In genomic region chr1:39510570-39511186, GRCh38 we compare ENCODE assay signal across 9 cellular contexts. TPM values are rescaled to one million over a fixed set of nuclear protein-coding genes. Genes with fewer than 3 reads are reported as not detected.
"Had no signal": no experiment of that assay in that cellular context is flagged by ENCODE, and none has a peak within 500 bp of the region (broad histone marks: within the 10 kb centered on the region; RNA-seq: fewer than 3 reads in every experiment).

No MANE protein-coding gene starts in this region.

RNA-seq across cellular contexts. Expression of gene BMP8A, which starts 19.2 kb away (rescaled TPM):
- total RNA-seq: activated CD4-positive, alpha-beta memory T cell treated with anti-CD3 and anti-CD28 coated beads for 36 hours; activated CD4-positive, alpha-beta T cell treated with anti-CD3 and anti-CD28 coated beads, Interleukin-2, amount 10 ng/mL, durations not matched to agents 24 days and 14 days; activated CD8-positive, alpha-beta memory T cell treated with anti-CD3 and anti-CD28 coated beads, Interleukin-2, amount 10 ng/mL, durations not matched to agents 7 days and 5 days; activated naive CD4-positive, alpha-beta T cell treated with anti-CD3 and anti-CD28 coated beads for 36 hours; activated T-helper 1 cell treated with anti-CD3 and anti-CD28 coated beads, Interleukin-12 subunit alpha, Interleukin-12 subunit beta, Interleukin-2, Interleukin-4 antibody, amounts not matched to agents 30 ng/mL and 10 ng/mL and 1 ng/mL, durations not matched to agents 14 hours and 24 hours and 36 hours; ascending aorta; epithelial cell of proximal tubule; esophagus mucosa; T-helper 1 cell treated with Interleukin-12 subunit alpha and Interleukin-12 subunit beta and Interleukin-4 antibody, amounts not matched to agents 30 ng/mL and 1 ng/mL, for 36 hours had no signal
